10 cellular contexts compared by ENCODE assay signal in genomic region chr1:29688477-29689365, GRCh38.
DNase-seq lines count a peak whose midpoint lies in the region; ATAC-seq and TF ChIP-seq lines count a peak whose summit lies in the region.
"Had no signal": no experiment of that assay in that cellular context is flagged by ENCODE, and none has a peak within 500 bp of the region (broad histone marks: within the 10 kb centered on the region; RNA-seq: fewer than 3 reads in every experiment).

No MANE protein-coding gene starts in this region.

- intact Hi-C loops in head of caudate nucleus (cut with DNase I) (no loop called here), Right ventricle myocardium superior (cut with DNase I) (no loop called here)

- TF ChIP-seq CTCF in GM10248 (IDR thresholded peaks at IDR 0.05; ENCODE audit: control extremely low read depth, extremely low read depth, low read depth, missing control alignments) (no peak), WI38 (IDR thresholded peaks at IDR 0.05; ENCODE audit: low read depth, low read length) (no peak)

- peak overlapping the region; percentile 31; the same call in 1 of the 2 replicates for H3K4me3 ChIP-seq in WI38 (ENCODE audit: low read depth, low read length)
- H3K4me3 ChIP-seq: pancreas had no signal

- DNase-seq in 8988T: peak; percentile 42
- DNase-seq in GM10248 (ENCODE audit: extremely low spot score): peak; percentile 54
- peak in 40 of 42 donors; percentile 31 to 92 (median 68) for DNase-seq in head of caudate nucleus
- no peak for DNase-seq in ureter (ENCODE audit: low spot score)
- DNase-seq in cerebellar nuclear complex (lab: John Stamatoyannopoulos, UW): no peak
- no peak for DNase-seq in NCI-H2196 (lab: John Stamatoyannopoulos, UW; ENCODE audit: unreplicated experiment)
- no peak for DNase-seq in Right ventricle myocardium superior
- DNase-seq: DMS79 treated with DMSO at 0.1 percent for 48 hours had no signal

- ATAC-seq in Right ventricle myocardium superior (ENCODE audit: poor library complexity): no peak

- POLR2A ChIA-PET in GM10248 (lab: Yijun Ruan, JAX): no interaction called here

- CTCF ChIA-PET in GM10248 (lab: Yijun Ruan, JAX): interaction anchor here (0.8 to 8.3 kb wide), 7 partner anchors 9 to 42 kb away, joined by 3 to 50 read pairs (median 6); no protein-coding TSS in a partner anchor

Comparison
In these comparisons a context has a peak if more than half of its experiments do, and no peak if none do; other contexts are left out.
1. DNase-seq: peak in 8988T (single experiment), GM10248 (single experiment) and head of caudate nucleus (40 of 42); none in ureter (single experiment), cerebellar nuclear complex (0 of 2), NCI-H2196 (single experiment) and Right ventricle myocardium superior (single experiment).